ENCODE assay signal across 8 cellular contexts in genomic region chr9:127245637-127246164, GRCh38. TPM values are rescaled to one million over a fixed set of nuclear protein-coding genes. Genes with fewer than 3 reads are reported as not detected.
DNase-seq lines count a peak whose midpoint lies in the region; ATAC-seq and TF ChIP-seq lines count a peak whose summit lies in the region.

No MANE protein-coding gene starts in this region.

- peak overlapping the region; percentile 9; the same call in 1 of the 2 replicates for H3K9ac ChIP-seq in MM.1S (ENCODE audit: low read length)

- H3K4me1 Mint-ChIP-seq in natural killer cell treated with Interleukin-12 subunit alpha and Interleukin-12 subunit beta and Interleukin-15 and Interleukin-18, amount 100 ng/mL, for 72 hours (ENCODE audit: low read depth in 2 of 2): peaks cover 7 to 9% of the 10 kb centered on the region in 2 donors

- H4K20me1 ChIP-seq in MM.1S (ENCODE audit: insufficient read depth, low read length): no peaks in the 10 kb centered on the region

- peak overlapping the region; percentile 38 for H2AFZ ChIP-seq in MM.1S (ENCODE audit: low read length)

- H3K36me3 Mint-ChIP-seq in natural killer cell treated with Interleukin-12 subunit alpha and Interleukin-12 subunit beta and Interleukin-15 and Interleukin-18, amount 100 ng/mL, for 72 hours: no peaks in the 10 kb centered on the region

- H3K27ac ChIP-seq in MM.1S (ENCODE audit: low read length): no peak overlapping the region
- no peak overlapping the region for H3K27ac ChIP-seq in effector memory CD4-positive, alpha-beta T cell (ENCODE audit: insufficient read depth, low read length, poor library complexity, severe bottlenecking)

- no peaks in the 10 kb centered on the region for H3K79me2 ChIP-seq in MM.1S (ENCODE audit: low read length)

- H3K4me2 ChIP-seq in MM.1S (ENCODE audit: low read depth, low read length): peak overlapping the region; percentile 94

- H3K4me1 ChIP-seq in BE2C: no peaks in the 10 kb centered on the region
- peaks cover 4% of the 10 kb centered on the region; the same call in 1 of the 2 replicates for H3K4me1 ChIP-seq in MM.1S (ENCODE audit: low read length)
- peaks cover 4% of the 10 kb centered on the region for H3K4me1 ChIP-seq in effector memory CD4-positive, alpha-beta T cell (ENCODE audit: control insufficient read depth, insufficient read depth, low read length, poor library complexity, severe bottlenecking)

- H3F3A ChIP-seq in MM.1S (ENCODE audit: insufficient read depth, low read length): no peaks in the 10 kb centered on the region

- peak overlapping the region; percentile 86 for H3K4me3 ChIP-seq in BE2C (ENCODE audit: low read depth, low read length)
- H3K4me3 ChIP-seq in MM.1S (ENCODE audit: low read length): peak overlapping the region; percentile 68
- H3K4me3 ChIP-seq in effector memory CD4-positive, alpha-beta T cell (ENCODE audit: insufficient read depth, low read depth, low read length, poor library complexity, severe bottlenecking): peak overlapping the region; percentile 49

- no peaks in the 10 kb centered on the region for H3K9me3 Mint-ChIP-seq in natural killer cell treated with Interleukin-12 subunit alpha and Interleukin-12 subunit beta and Interleukin-15 and Interleukin-18, amount 100 ng/mL, for 72 hours

- no peak overlapping the region for H3K27ac Mint-ChIP-seq in natural killer cell treated with Interleukin-12 subunit alpha and Interleukin-12 subunit beta and Interleukin-15 and Interleukin-18, amount 100 ng/mL, for 72 hours

- H3K9me3 ChIP-seq in BE2C (no peaks in the 10 kb centered on the region), MM.1S (replicated peaks; ENCODE audit: insufficient read depth, low read length) (no peaks in the 10 kb centered on the region)
- no peaks in the 10 kb centered on the region for H3K9me3 ChIP-seq in effector memory CD4-positive, alpha-beta T cell (ENCODE audit: control insufficient read depth, low read length)

- H3K4me3 Mint-ChIP-seq in natural killer cell treated with Interleukin-12 subunit alpha and Interleukin-12 subunit beta and Interleukin-15 and Interleukin-18, amount 100 ng/mL, for 72 hours: peak overlapping the region; percentile 85

- no peak for ATAC-seq in natural killer cell treated with Interleukin-12 subunit alpha and Interleukin-12 subunit beta and Interleukin-15 and Interleukin-18, amount 100 ng/mL, for 72 hours

- TF ChIP-seq CTCF in BE2C (IDR thresholded peaks at IDR 0.05; ENCODE audit: low read depth, low read length): no peak
- no peak for TF ChIP-seq CTCF in MM.1S (IDR thresholded peaks at IDR 0.05; ENCODE audit: low read length)

- H3K36me3 ChIP-seq in BE2C (no peaks in the 10 kb centered on the region; the same call in 1 of the 2 replicates), MM.1S (replicated peaks; ENCODE audit: insufficient read depth, low read length) (no peaks in the 10 kb centered on the region)
- H3K36me3 ChIP-seq in effector memory CD4-positive, alpha-beta T cell (ENCODE audit: control insufficient read depth, insufficient read depth, low read length): no peaks in the 10 kb centered on the region

- H3K9me2 ChIP-seq in MM.1S (replicated peaks; ENCODE audit: insufficient read depth, low read length): no peaks in the 10 kb centered on the region

- DNase-seq in BE2C (no peak), MM.1S (no peak), LoVo (ENCODE audit: low spot score) (no peak), KG1 (lab: John Stamatoyannopoulos, UW) (no peak), NCI-H345 (lab: John Stamatoyannopoulos, UW) (no peak), epidermal melanocyte (ENCODE audit: insufficient read length, low spot score) (no peak)
- no peak for DNase-seq in effector memory CD4-positive, alpha-beta T cell
- DNase-seq in natural killer cell treated with Interleukin-12 subunit alpha and Interleukin-12 subunit beta and Interleukin-15 and Interleukin-18, amount 100 ng/mL, for 72 hours (ENCODE audit: low spot score): no peak

- peaks cover 0 to 8% of the 10 kb centered on the region in 2 donors for H3K27me3 Mint-ChIP-seq in natural killer cell treated with Interleukin-12 subunit alpha and Interleukin-12 subunit beta and Interleukin-15 and Interleukin-18, amount 100 ng/mL, for 72 hours

- H3K27me3 ChIP-seq in BE2C (no peaks in the 10 kb centered on the region), MM.1S (replicated peaks; ENCODE audit: insufficient read depth, low read length) (no peaks in the 10 kb centered on the region)
- no peaks in the 10 kb centered on the region for H3K27me3 ChIP-seq in effector memory CD4-positive, alpha-beta T cell (replicated peaks; ENCODE audit: control insufficient read depth, insufficient read depth, low read length, poor library complexity, severe bottlenecking)

RNA-seq across cellular contexts. Expression of gene GARNL3, which starts 18.9 kb away (rescaled TPM):
- 6.8 TPM for polyA plus RNA-seq in BE2C (2012; ENCODE audit: insufficient read depth, insufficient read length, low read depth)
- total RNA-seq in natural killer cell treated with Interleukin-12 subunit alpha and Interleukin-12 subunit beta and Interleukin-15 and Interleukin-18, amount 100 ng/mL, for 72 hours: 1 to 10 TPM; 1.2 to 7.4 TPM
